1 cellular context compared by ENCODE assay signal in the genomic region with DNA sequence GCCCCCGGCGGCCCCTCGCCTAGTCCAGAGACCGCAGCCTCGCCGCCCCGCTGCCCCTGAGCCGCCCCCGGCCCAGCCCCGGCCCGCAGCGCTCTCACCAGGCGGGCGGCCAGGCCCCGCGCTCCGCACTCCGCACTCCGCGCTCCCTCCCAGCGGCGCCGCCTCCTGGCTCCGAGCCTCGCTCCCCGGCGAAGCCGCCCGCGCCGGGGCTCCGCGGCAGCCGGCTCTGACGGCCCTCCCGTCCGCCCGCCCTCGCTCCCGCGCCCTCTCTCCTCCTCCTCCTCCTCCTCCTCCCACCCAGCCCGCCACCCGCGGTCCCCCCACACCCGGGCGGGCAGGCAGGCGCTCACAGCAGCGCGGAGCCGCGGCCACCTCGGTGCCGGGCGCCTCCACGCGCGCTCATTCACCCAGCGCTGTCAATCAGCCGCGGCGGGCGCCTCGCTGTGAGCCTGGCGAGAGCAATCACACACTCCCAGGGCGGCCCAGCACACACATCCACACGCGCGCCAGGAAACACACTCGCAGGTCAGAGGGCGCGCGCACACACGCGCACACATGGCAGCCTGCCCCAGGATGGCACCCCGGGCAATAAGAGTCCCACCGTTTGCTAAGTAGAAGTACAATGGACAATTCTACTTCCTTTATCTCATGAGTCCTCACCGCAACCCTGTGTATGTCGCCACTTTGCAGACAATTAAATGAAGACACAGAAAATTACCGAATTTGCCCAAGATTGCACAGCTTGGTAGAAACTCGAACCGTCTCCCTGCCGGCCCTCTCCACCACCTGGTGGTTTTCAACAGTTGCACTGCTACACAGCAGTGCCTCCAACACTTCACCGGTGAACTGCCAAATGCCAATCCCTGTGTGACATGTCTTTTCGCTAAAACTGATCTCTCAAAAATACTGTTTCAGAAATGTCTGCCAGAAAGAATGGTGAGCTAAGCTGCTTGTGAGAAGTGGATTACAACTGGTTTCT.
A peak's percentile ranks its signal among the peaks of the same experiment; 100 is the strongest.
TF ChIP-seq lines count a peak whose summit lies in the region.

A gene (minus strand): TSS at position 228 of the 979 bp plus-strand sequence.

TF ChIP-seq in K562, 482 proteins besides CTCF, POLR2A, EP300 and RAD21 (continued from another document):
- TF ChIP-seq, protein P1, sequence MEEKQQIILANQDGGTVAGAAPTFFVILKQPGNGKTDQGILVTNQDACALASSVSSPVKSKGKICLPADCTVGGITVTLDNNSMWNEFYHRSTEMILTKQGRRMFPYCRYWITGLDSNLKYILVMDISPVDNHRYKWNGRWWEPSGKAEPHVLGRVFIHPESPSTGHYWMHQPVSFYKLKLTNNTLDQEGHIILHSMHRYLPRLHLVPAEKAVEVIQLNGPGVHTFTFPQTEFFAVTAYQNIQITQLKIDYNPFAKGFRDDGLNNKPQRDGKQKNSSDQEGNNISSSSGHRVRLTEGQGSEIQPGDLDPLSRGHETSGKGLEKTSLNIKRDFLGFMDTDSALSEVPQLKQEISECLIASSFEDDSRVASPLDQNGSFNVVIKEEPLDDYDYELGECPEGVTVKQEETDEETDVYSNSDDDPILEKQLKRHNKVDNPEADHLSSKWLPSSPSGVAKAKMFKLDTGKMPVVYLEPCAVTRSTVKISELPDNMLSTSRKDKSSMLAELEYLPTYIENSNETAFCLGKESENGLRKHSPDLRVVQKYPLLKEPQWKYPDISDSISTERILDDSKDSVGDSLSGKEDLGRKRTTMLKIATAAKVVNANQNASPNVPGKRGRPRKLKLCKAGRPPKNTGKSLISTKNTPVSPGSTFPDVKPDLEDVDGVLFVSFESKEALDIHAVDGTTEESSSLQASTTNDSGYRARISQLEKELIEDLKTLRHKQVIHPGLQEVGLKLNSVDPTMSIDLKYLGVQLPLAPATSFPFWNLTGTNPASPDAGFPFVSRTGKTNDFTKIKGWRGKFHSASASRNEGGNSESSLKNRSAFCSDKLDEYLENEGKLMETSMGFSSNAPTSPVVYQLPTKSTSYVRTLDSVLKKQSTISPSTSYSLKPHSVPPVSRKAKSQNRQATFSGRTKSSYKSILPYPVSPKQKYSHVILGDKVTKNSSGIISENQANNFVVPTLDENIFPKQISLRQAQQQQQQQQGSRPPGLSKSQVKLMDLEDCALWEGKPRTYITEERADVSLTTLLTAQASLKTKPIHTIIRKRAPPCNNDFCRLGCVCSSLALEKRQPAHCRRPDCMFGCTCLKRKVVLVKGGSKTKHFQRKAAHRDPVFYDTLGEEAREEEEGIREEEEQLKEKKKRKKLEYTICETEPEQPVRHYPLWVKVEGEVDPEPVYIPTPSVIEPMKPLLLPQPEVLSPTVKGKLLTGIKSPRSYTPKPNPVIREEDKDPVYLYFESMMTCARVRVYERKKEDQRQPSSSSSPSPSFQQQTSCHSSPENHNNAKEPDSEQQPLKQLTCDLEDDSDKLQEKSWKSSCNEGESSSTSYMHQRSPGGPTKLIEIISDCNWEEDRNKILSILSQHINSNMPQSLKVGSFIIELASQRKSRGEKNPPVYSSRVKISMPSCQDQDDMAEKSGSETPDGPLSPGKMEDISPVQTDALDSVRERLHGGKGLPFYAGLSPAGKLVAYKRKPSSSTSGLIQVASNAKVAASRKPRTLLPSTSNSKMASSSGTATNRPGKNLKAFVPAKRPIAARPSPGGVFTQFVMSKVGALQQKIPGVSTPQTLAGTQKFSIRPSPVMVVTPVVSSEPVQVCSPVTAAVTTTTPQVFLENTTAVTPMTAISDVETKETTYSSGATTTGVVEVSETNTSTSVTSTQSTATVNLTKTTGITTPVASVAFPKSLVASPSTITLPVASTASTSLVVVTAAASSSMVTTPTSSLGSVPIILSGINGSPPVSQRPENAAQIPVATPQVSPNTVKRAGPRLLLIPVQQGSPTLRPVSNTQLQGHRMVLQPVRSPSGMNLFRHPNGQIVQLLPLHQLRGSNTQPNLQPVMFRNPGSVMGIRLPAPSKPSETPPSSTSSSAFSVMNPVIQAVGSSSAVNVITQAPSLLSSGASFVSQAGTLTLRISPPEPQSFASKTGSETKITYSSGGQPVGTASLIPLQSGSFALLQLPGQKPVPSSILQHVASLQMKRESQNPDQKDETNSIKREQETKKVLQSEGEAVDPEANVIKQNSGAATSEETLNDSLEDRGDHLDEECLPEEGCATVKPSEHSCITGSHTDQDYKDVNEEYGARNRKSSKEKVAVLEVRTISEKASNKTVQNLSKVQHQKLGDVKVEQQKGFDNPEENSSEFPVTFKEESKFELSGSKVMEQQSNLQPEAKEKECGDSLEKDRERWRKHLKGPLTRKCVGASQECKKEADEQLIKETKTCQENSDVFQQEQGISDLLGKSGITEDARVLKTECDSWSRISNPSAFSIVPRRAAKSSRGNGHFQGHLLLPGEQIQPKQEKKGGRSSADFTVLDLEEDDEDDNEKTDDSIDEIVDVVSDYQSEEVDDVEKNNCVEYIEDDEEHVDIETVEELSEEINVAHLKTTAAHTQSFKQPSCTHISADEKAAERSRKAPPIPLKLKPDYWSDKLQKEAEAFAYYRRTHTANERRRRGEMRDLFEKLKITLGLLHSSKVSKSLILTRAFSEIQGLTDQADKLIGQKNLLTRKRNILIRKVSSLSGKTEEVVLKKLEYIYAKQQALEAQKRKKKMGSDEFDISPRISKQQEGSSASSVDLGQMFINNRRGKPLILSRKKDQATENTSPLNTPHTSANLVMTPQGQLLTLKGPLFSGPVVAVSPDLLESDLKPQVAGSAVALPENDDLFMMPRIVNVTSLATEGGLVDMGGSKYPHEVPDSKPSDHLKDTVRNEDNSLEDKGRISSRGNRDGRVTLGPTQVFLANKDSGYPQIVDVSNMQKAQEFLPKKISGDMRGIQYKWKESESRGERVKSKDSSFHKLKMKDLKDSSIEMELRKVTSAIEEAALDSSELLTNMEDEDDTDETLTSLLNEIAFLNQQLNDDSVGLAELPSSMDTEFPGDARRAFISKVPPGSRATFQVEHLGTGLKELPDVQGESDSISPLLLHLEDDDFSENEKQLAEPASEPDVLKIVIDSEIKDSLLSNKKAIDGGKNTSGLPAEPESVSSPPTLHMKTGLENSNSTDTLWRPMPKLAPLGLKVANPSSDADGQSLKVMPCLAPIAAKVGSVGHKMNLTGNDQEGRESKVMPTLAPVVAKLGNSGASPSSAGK (IDR thresholded peaks at IDR 0.05), result no peak
- 0 out of 2 replicates have a peak, but pooled peaks have one; percentile 25 for TF ChIP-seq KDM2B (CRISPR knock-in tag; IDR thresholded peaks at IDR 0.05)
- TF ChIP-seq, protein P2, sequence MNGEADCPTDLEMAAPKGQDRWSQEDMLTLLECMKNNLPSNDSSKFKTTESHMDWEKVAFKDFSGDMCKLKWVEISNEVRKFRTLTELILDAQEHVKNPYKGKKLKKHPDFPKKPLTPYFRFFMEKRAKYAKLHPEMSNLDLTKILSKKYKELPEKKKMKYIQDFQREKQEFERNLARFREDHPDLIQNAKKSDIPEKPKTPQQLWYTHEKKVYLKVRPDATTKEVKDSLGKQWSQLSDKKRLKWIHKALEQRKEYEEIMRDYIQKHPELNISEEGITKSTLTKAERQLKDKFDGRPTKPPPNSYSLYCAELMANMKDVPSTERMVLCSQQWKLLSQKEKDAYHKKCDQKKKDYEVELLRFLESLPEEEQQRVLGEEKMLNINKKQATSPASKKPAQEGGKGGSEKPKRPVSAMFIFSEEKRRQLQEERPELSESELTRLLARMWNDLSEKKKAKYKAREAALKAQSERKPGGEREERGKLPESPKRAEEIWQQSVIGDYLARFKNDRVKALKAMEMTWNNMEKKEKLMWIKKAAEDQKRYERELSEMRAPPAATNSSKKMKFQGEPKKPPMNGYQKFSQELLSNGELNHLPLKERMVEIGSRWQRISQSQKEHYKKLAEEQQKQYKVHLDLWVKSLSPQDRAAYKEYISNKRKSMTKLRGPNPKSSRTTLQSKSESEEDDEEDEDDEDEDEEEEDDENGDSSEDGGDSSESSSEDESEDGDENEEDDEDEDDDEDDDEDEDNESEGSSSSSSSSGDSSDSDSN (IDR thresholded peaks at IDR 0.05; ENCODE audit: borderline replicate concordance in 1 of 2, low read depth in 2 of 2, low read length in 2 of 2), result peak; percentile 92 to 98; a peak in 3 of 4 replicates
- TF ChIP-seq, protein P3, sequence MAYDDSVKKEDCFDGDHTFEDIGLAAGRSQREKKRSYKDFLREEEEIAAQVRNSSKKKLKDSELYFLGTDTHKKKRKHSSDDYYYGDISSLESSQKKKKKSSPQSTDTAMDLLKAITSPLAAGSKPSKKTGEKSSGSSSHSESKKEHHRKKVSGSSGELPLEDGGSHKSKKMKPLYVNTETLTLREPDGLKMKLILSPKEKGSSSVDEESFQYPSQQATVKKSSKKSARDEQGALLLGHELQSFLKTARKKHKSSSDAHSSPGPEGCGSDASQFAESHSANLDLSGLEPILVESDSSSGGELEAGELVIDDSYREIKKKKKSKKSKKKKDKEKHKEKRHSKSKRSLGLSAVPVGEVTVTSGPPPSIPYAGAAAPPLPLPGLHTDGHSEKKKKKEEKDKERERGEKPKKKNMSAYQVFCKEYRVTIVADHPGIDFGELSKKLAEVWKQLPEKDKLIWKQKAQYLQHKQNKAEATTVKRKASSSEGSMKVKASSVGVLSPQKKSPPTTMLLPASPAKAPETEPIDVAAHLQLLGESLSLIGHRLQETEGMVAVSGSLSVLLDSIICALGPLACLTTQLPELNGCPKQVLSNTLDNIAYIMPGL (CRISPR knock-in tag; IDR thresholded peaks at IDR 0.05), result no peak
- TF ChIP-seq FOXK1 (CRISPR knock-in tag; IDR thresholded peaks at IDR 0.05; ENCODE audit: borderline replicate concordance), result no peak
- TF ChIP-seq PRPF4 (IDR thresholded peaks at IDR 0.05; ENCODE audit: insufficient read depth, low read depth, low read length, poor library complexity, severe bottlenecking), result peak; percentile 10
- TF ChIP-seq, protein P4, sequence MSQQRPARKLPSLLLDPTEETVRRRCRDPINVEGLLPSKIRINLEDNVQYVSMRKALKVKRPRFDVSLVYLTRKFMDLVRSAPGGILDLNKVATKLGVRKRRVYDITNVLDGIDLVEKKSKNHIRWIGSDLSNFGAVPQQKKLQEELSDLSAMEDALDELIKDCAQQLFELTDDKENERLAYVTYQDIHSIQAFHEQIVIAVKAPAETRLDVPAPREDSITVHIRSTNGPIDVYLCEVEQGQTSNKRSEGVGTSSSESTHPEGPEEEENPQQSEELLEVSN (IDR thresholded peaks at IDR 0.05; ENCODE audit: borderline replicate concordance in 1 of 2, extremely low read depth in 1 of 2, insufficient read depth in 1 of 2, insufficient read length in 1 of 2, low read depth in 1 of 2, low read length in 1 of 2, poor library complexity in 1 of 2, severe bottlenecking in 1 of 2), result peak in 1 of 2 experiments; percentile 85
- TF ChIP-seq, protein P5, sequence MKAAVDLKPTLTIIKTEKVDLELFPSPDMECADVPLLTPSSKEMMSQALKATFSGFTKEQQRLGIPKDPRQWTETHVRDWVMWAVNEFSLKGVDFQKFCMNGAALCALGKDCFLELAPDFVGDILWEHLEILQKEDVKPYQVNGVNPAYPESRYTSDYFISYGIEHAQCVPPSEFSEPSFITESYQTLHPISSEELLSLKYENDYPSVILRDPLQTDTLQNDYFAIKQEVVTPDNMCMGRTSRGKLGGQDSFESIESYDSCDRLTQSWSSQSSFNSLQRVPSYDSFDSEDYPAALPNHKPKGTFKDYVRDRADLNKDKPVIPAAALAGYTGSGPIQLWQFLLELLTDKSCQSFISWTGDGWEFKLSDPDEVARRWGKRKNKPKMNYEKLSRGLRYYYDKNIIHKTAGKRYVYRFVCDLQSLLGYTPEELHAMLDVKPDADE (conservative IDR thresholded peaks at IDR 0.05; ENCODE audit: control insufficient read depth, low read depth, low read length), result no peak
